ENCODE assay signal across 8 cellular contexts in genomic region chr1:185559684-185560310, GRCh38.
DNase-seq lines count a peak whose midpoint lies in the region; ATAC-seq and TF ChIP-seq lines count a peak whose summit lies in the region.

No MANE protein-coding gene starts in this region.

- H4K20me1 ChIP-seq in smooth muscle cell (ENCODE audit: low read depth) = no peaks in the 10 kb centered on the region

- H3K79me2 ChIP-seq in smooth muscle cell (ENCODE audit: low read depth) = no peaks in the 10 kb centered on the region

- no peak overlapping the region for H3K27ac ChIP-seq in smooth muscle cell (ENCODE audit: low read depth)

- H3K4me3 ChIP-seq in smooth muscle cell = no peak overlapping the region

- ATAC-seq in GM18861 (IDR thresholded peaks at IDR 0.05; ENCODE audit: unreplicated experiment) (peak; percentile 97), HG02973 (IDR thresholded peaks at IDR 0.05; ENCODE audit: unreplicated experiment) (peak; percentile 97), Right ventricle myocardium superior (ENCODE audit: poor library complexity) (peak; percentile 88)

- H3F3A ChIP-seq in smooth muscle cell (ENCODE audit: low read depth) = peaks cover 4% of the 10 kb centered on the region

- H3K9me3 ChIP-seq in smooth muscle cell (replicated peaks; ENCODE audit: low read depth) = no peaks in the 10 kb centered on the region

- intact Hi-C loops in Right ventricle myocardium superior (cut with DNase I) = no loop called here

- WGBS in smooth muscle cell (ENCODE audit: low lambda C conversion rate) = 77% methylated on average over 3 of the region's 3 CpGs

- TF ChIP-seq CTCF in smooth muscle cell (IDR thresholded peaks at IDR 0.05; ENCODE audit: borderline replicate concordance, insufficient read depth, poor library complexity, severe bottlenecking) = peak; percentile 27

- H3K36me3 ChIP-seq in smooth muscle cell (ENCODE audit: low read depth) = no peaks in the 10 kb centered on the region

- H3K4me2 ChIP-seq in smooth muscle cell = no peak overlapping the region

- peak in 10 of 14 donors; percentile 2 to 32 (median 10) for DNase-seq in C1 segment of cervical spinal cord (lab: John Stamatoyannopoulos, UW)
- peak; percentile 31 for DNase-seq in NCI-H460 (ENCODE audit: extremely low read depth, low read depth)
- peak; percentile 50 for DNase-seq in activated T-cell treated with anti-CD3 and anti-CD28 coated beads, Interleukin-2, amount 50 U/mL, for 1 hour
- peak; percentile 42 for DNase-seq in Right ventricle myocardium superior
- DNase-seq in smooth muscle cell (lab: John Stamatoyannopoulos, UW; ENCODE audit: unreplicated experiment) = no peak
- DNase-seq in NCI-H446 treated with DMSO at 0.1 percent for 48 hours (lab: John Stamatoyannopoulos, UW) = no peak

- peaks cover 8% of the 10 kb centered on the region for H3K4me1 ChIP-seq in smooth muscle cell (ENCODE audit: low read depth)

- no peaks in the 10 kb centered on the region for H3K27me3 ChIP-seq in smooth muscle cell (ENCODE audit: low read depth)

- no peak overlapping the region for H2AFZ ChIP-seq in smooth muscle cell (ENCODE audit: low read depth)

- H3K9ac ChIP-seq in smooth muscle cell (ENCODE audit: low read depth) = no peak overlapping the region

Comparison
In these comparisons a context has a peak if more than half of its experiments do, and no peak if none do; other contexts are left out.
1. DNase-seq: peak in C1 segment of cervical spinal cord (10 of 14), NCI-H460 (single experiment), activated T-cell treated with anti-CD3 and anti-CD28 coated beads, Interleukin-2, amount 50 U/mL, for 1 hour (single experiment) and Right ventricle myocardium superior (single experiment); none in smooth muscle cell (single experiment) and NCI-H446 treated with DMSO at 0.1 percent for 48 hours (single experiment).
2. Peak in every context shown above with its lines, with median percentiles within 50 percentile points of each other: ATAC-seq.